ENCODE assay signal across 19 cellular contexts in genomic region chr17:69424287-69425041, GRCh38.
"Had no signal": no experiment of that assay in that cellular context is flagged by ENCODE, and none has a peak within 500 bp of the region (broad histone marks: within the 10 kb centered on the region; RNA-seq: fewer than 3 reads in every experiment).

No MANE protein-coding gene starts in this region.

- H3K27me3 ChIP-seq: sigmoid colon, testis had no signal

- ATAC-seq: left colon; mucosa of descending colon; naive thymus-derived CD8-positive, alpha-beta T cell; T-helper 17 cell had no signal

- H3K4me1 ChIP-seq: sigmoid colon, testis had no signal

- H3K9me3 Mint-ChIP-seq: activated naive CD4-positive, alpha-beta T cell treated with anti-CD3 and anti-CD28 coated beads for 36 hours; immature natural killer cell; naive thymus-derived CD8-positive, alpha-beta T cell; stimulated activated naive CD8-positive, alpha-beta T cell treated with anti-CD3 and anti-CD28 coated beads, Interleukin-15, Interleukin-2, amounts not matched to agents 100 ng/mL and 50 ng/mL, for 24 hours had no signal

- H3K36me3 Mint-ChIP-seq: immature natural killer cell had no signal

- H3K9me3 ChIP-seq: mucosa of descending colon, sigmoid colon, testis had no signal

- FAIRE-seq: TTC549 had no signal

- DNase-seq: activated CD4-positive, alpha-beta T cell treated with anti-CD3 and anti-CD28 coated beads, Interleukin-2, amount 50 U/mL, for 4 hours; activated CD4-positive, CD25-positive, alpha-beta regulatory T cell; activated CD8-positive, alpha-beta memory T cell treated with anti-CD3 and anti-CD28 coated beads, Interleukin-2, amount 50 U/mL, for 4 hours; activated naive CD4-positive, alpha-beta T cell treated with anti-CD3 and anti-CD28 coated beads for 36 hours; central memory CD4-positive, alpha-beta T cell; cortex of kidney; effector memory CD4-positive, alpha-beta T cell; erythroblast; glutamatergic neuron; immature natural killer cell; left colon; mucosa of descending colon; naive thymus-derived CD8-positive, alpha-beta T cell; sigmoid colon; stimulated activated CD4-positive, alpha-beta T cell treated with anti-CD3 and anti-CD28 coated beads, Interleukin-12 subunit alpha, Interleukin-12 subunit beta, amount 100 ng/mL, for 4 hours; T-helper 17 cell; testis had no signal

- H3K27me3 Mint-ChIP-seq: naive thymus-derived CD8-positive, alpha-beta T cell; stimulated activated naive CD8-positive, alpha-beta T cell treated with anti-CD3 and anti-CD28 coated beads, Interleukin-15, Interleukin-2, amounts not matched to agents 100 ng/mL and 50 ng/mL, for 24 hours; T-helper 17 cell had no signal

- H3K27ac ChIP-seq: sigmoid colon, testis had no signal

- H3K4me3 ChIP-seq: mucosa of descending colon, sigmoid colon, testis had no signal

- H3K36me3 ChIP-seq: sigmoid colon had no signal
